ENCODE assay signal across 11 cellular contexts in genomic region chr5:89457411-89458329, GRCh38.
DNase-seq lines count a peak whose midpoint lies in the region; ATAC-seq and TF ChIP-seq lines count a peak whose summit lies in the region.
"Had no signal": no experiment of that assay in that cellular context is flagged by ENCODE, and none has a peak within 500 bp of the region (broad histone marks: within the 10 kb centered on the region; RNA-seq: fewer than 3 reads in every experiment).

No MANE protein-coding gene starts in this region.

- H3K27me3 ChIP-seq in body of pancreas (no peaks in the 10 kb centered on the region), lower lobe of right lung (ENCODE audit: low read depth) (no peaks in the 10 kb centered on the region), Karpas-422 (ENCODE audit: low read length) (no peaks in the 10 kb centered on the region)
- H3K27me3 ChIP-seq: tibial nerve had no signal

- DNase-seq in AG09309 (ENCODE audit: low read depth), result peak; percentile 44
- DNase-seq in NCI-H1105 (lab: John Stamatoyannopoulos, UW), result peak; percentile 8
- peak in 3 of 4 donors; percentile 10 to 31 (median 25) for DNase-seq in body of pancreas
- DNase-seq in lower lobe of right lung, result no peak
- no peak for DNase-seq in naive thymus-derived CD8-positive, alpha-beta T cell
- DNase-seq in Karpas-422, result no peak
- DNase-seq in NAMALWA (ENCODE audit: low spot score), result no peak
- no peak for DNase-seq in NCI-H2171 (lab: John Stamatoyannopoulos, UW)
- DNase-seq: activated T-cell treated with anti-CD3 and anti-CD28 coated beads, Interleukin-2, amount 50 U/mL, for 1 hour; DND-41 had no signal

- intact Hi-C loops in body of pancreas (cut with DNase I) (no loop called here), lower lobe of right lung (cut with DNase I) (no loop called here)

- H3K36me3 Mint-ChIP-seq in naive thymus-derived CD8-positive, alpha-beta T cell, result no peaks in the 10 kb centered on the region

- H3K9me3 ChIP-seq in body of pancreas, result no peaks in the 10 kb centered on the region
- no peaks in the 10 kb centered on the region for H3K9me3 ChIP-seq in lower lobe of right lung
- H3K9me3 ChIP-seq in Karpas-422 (ENCODE audit: low read length), result no peaks in the 10 kb centered on the region
- H3K9me3 ChIP-seq: tibial nerve had no signal

- no peak overlapping the region for H3K4me2 ChIP-seq in Karpas-422 (ENCODE audit: low read depth, low read length, poor library complexity, severe bottlenecking)

- H3K9ac ChIP-seq in Karpas-422 (ENCODE audit: low read length), result no peak overlapping the region

- peaks cover 0 to 22% (median 0%) of the 10 kb centered on the region in 4 donors for H3K4me1 Mint-ChIP-seq in naive thymus-derived CD8-positive, alpha-beta T cell

- H3K27ac Mint-ChIP-seq in naive thymus-derived CD8-positive, alpha-beta T cell, result peak overlapping the region in 2 of 10 donors; percentile 19 to 50

- H3K36me3 ChIP-seq in body of pancreas (replicated peaks in 1 of 2; ENCODE audit: insufficient read depth in 1 of 2, low read depth in 2 of 2) (no peaks in the 10 kb centered on the region), lower lobe of right lung (no peaks in the 10 kb centered on the region), Karpas-422 (ENCODE audit: insufficient read depth, low read length) (no peaks in the 10 kb centered on the region)
- H3K36me3 ChIP-seq: tibial nerve had no signal

- peaks cover 0 to 9% (median 2%) of the 10 kb centered on the region in 9 donors for H3K9me3 Mint-ChIP-seq in naive thymus-derived CD8-positive, alpha-beta T cell

- no peak overlapping the region for H3K4me3 ChIP-seq in AG09309 (ENCODE audit: control insufficient read depth, low read depth, low read length)
- H3K4me3 ChIP-seq in body of pancreas, result no peak overlapping the region
- no peak overlapping the region for H3K4me3 ChIP-seq in lower lobe of right lung
- no peak overlapping the region for H3K4me3 ChIP-seq in Karpas-422 (ENCODE audit: low read length)
- H3K4me3 ChIP-seq: tibial nerve had no signal

- WGBS in body of pancreas, 2 donors, result 68% methylated on average over 6 of the region's 6 CpGs

- ATAC-seq in body of pancreas (peak; percentile 62), lower lobe of right lung (peak; percentile 54 to 82)
- ATAC-seq in naive thymus-derived CD8-positive, alpha-beta T cell, result no peak

- peaks cover 0 to 5% (median 0%) of the 10 kb centered on the region in 5 donors for H3K27me3 Mint-ChIP-seq in naive thymus-derived CD8-positive, alpha-beta T cell

- no peaks in the 10 kb centered on the region for H4K20me1 ChIP-seq in Karpas-422 (ENCODE audit: insufficient read depth, low read depth, low read length)

- no peaks in the 10 kb centered on the region for H3K79me2 ChIP-seq in Karpas-422 (ENCODE audit: low read length)

- no peaks in the 10 kb centered on the region for H3K9me2 ChIP-seq in Karpas-422 (replicated peaks; ENCODE audit: insufficient read depth, low read length)

- no peak overlapping the region for H3K27ac ChIP-seq in body of pancreas
- H3K27ac ChIP-seq in lower lobe of right lung, result peak overlapping the region; percentile 12
- H3K27ac ChIP-seq in Karpas-422 (ENCODE audit: low read length), result no peak overlapping the region

- peak overlapping the region in 1 of 10 donors; percentile 5 for H3K4me3 Mint-ChIP-seq in naive thymus-derived CD8-positive, alpha-beta T cell

- H3K4me1 ChIP-seq in body of pancreas (peaks cover 6% of the 10 kb centered on the region), lower lobe of right lung (peaks cover 3% of the 10 kb centered on the region), Karpas-422 (ENCODE audit: low read length) (no peaks in the 10 kb centered on the region)

- H2AFZ ChIP-seq in Karpas-422 (ENCODE audit: low read length), result no peak overlapping the region

- TF ChIP-seq CTCF in AG09309 (IDR thresholded peaks at IDR 0.05; ENCODE audit: control insufficient read depth, insufficient read depth, low read depth, low read length, missing control alignments) (no peak), body of pancreas (IDR thresholded peaks at IDR 0.05) (no peak), lower lobe of right lung (IDR thresholded peaks at IDR 0.05) (no peak)

- TF ChIP-seq POLR2A in body of pancreas (IDR thresholded peaks at IDR 0.05), result no peak

- POLR2A ChIA-PET in naive thymus-derived CD8-positive, alpha-beta T cell (lab: Charles Lee), result no interaction called here

Comparison
In these comparisons a context has a peak if more than half of its experiments do, and no peak if none do; other contexts are left out.
1. DNase-seq: peak in AG09309 (single experiment), NCI-H1105 (single experiment) and body of pancreas (3 of 4); none in lower lobe of right lung (single experiment), naive thymus-derived CD8-positive, alpha-beta T cell (0 of 10), Karpas-422 (single experiment), NAMALWA (single experiment) and NCI-H2171 (single experiment).
2. ATAC-seq: peak in body of pancreas (single experiment) and lower lobe of right lung (2 of 2); none in naive thymus-derived CD8-positive, alpha-beta T cell (0 of 2).